Comparison of ENCODE assay signal across 19 cellular contexts in the genomic region with DNA sequence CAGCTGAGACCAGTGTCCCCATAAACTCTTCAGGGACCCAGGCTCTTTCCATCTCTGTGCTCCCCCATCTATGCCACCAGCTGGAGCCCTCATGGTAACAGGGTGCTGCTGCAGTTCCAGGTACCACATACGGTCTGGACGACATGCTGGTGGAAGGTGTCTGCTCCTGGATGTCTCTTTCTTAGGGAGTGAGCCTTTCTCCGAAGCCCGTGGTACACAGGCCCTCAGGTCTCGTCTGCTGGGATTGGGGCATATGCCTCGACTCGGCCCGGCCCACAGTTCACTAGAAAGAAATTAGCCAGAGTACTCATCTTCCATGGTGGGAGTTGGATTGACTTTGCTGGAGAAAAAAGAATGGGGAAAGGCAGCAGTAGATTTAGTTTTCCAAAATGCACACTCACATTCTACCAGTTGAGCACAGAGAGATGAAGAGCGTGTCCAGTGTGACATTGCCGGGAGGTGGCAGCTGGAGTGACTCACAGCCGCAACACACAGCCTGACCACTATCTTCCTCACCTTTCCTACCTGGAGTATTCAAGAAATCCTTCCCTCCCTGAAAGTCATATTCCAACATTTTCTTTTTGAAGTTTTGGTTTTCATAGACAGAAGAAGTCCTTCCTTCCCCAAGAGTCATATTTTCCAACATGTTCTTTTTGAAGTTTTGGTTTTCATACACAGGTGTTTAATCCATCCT. TPM values are rescaled to one million over a fixed set of nuclear protein-coding genes. Genes with fewer than 3 reads are reported as not detected.
A peak's percentile ranks its signal among the peaks of the same experiment; 100 is the strongest.
DNase-seq lines count a peak whose midpoint lies in the region; ATAC-seq, FAIRE-seq and TF ChIP-seq lines count a peak whose summit lies in the region.
"Had no signal": no experiment of that assay in that cellular context is flagged by ENCODE, and none has a peak within 500 bp of the region (broad histone marks: within the 10 kb centered on the region; RNA-seq: fewer than 3 reads in every experiment).

No MANE protein-coding gene starts in this region.

- peaks cover 78% of the 10 kb centered on the region for H3K27me3 ChIP-seq in RWPE2 (ENCODE audit: insufficient read depth, poor library complexity, severe bottlenecking)
- peaks cover 96% of the 10 kb centered on the region for H3K27me3 ChIP-seq in PC-3 (ENCODE audit: low read length)

- H3K9ac ChIP-seq in PC-3 (ENCODE audit: low read length): no peak overlapping the region

- peak; percentile 5 for FAIRE-seq in urothelium cell line (lab: Jason Lieb, UNC)
- FAIRE-seq: A549, GM12892, GM19239 had no signal

- peaks cover 5% of the 10 kb centered on the region for H3K27me3 Mint-ChIP-seq in activated CD4-positive, alpha-beta T cell treated with anti-CD3 and anti-CD28 coated beads for 36 hours

- no peak overlapping the region for H3K27ac Mint-ChIP-seq in activated CD4-positive, alpha-beta T cell treated with anti-CD3 and anti-CD28 coated beads for 36 hours
- H3K27ac Mint-ChIP-seq: CD4-positive, alpha-beta memory T cell had no signal

- CTCF ChIA-PET in PC-3 (lab: Charles Lee): no interaction called here
- CTCF ChIA-PET in activated CD4-positive, alpha-beta T cell treated with anti-CD3 and anti-CD28 coated beads for 36 hours (lab: Charles Lee): no interaction called here

- H3K4me2 ChIP-seq in PC-3 (ENCODE audit: low read length): no peak overlapping the region
- H3K4me2 ChIP-seq: A549 had no signal

- no peaks in the 10 kb centered on the region for H3F3A ChIP-seq in PC-3 (ENCODE audit: low read length, unreplicated experiment)

- H3K36me3 ChIP-seq in RWPE2 (ENCODE audit: low read depth) (no peaks in the 10 kb centered on the region), PC-3 (ENCODE audit: low read depth, low read length) (no peaks in the 10 kb centered on the region)
- H3K36me3 ChIP-seq: BE2C had no signal

- no TSS peak for BruUV-seq in PC-3 (replicated peaks; lab: Mats Ljungman, UMichigan)

- peak; percentile 32 for DNase-seq in HT-29 (ENCODE audit: low spot score)
- DNase-seq in RWPE2 (ENCODE audit: low spot score): peak; percentile 61
- peak; percentile 51 for DNase-seq in mesenteric fat pad (ENCODE audit: low spot score)
- no peak for DNase-seq in urothelium cell line (ENCODE audit: low spot score)
- DNase-seq in PC-3: no peak
- DNase-seq in nucleus accumbens (lab: John Stamatoyannopoulos, UW): no peak
- DNase-seq in activated CD4-positive, alpha-beta T cell treated with anti-CD3 and anti-CD28 coated beads for 36 hours: no peak
- DNase-seq: BE2C; CD4-positive, alpha-beta memory T cell; DND-41; GDM1; HCEC 1CT; IMR-90 had no signal

- no peaks in the 10 kb centered on the region for H3K9me3 Mint-ChIP-seq in activated CD4-positive, alpha-beta T cell treated with anti-CD3 and anti-CD28 coated beads for 36 hours (ENCODE audit: low read depth)
- H3K9me3 Mint-ChIP-seq: CD4-positive, alpha-beta memory T cell had no signal

- H3K4me1 Mint-ChIP-seq in activated CD4-positive, alpha-beta T cell treated with anti-CD3 and anti-CD28 coated beads for 36 hours: no peaks in the 10 kb centered on the region
- H3K4me1 Mint-ChIP-seq: CD4-positive, alpha-beta memory T cell had no signal

- ATAC-seq in RWPE2 (ENCODE audit: low read depth) (no peak), PC-3 (no peak)
- no peak for ATAC-seq in activated CD4-positive, alpha-beta T cell treated with anti-CD3 and anti-CD28 coated beads for 36 hours
- ATAC-seq: A549 had no signal

- H3K9me3 ChIP-seq in RWPE2 (ENCODE audit: severe bottlenecking) (no peaks in the 10 kb centered on the region), PC-3 (ENCODE audit: low read length) (no peaks in the 10 kb centered on the region)
- H3K9me3 ChIP-seq: A549, BE2C, Caco-2 had no signal

- H3K4me3 ChIP-seq in RWPE2 (ENCODE audit: severe bottlenecking): no peak overlapping the region
- H3K4me3 ChIP-seq in PC-3 (ENCODE audit: low read length): no peak overlapping the region
- H3K4me3 ChIP-seq: A549 had no signal

- H3K4me1 ChIP-seq in RWPE2 (ENCODE audit: insufficient read depth, poor library complexity, severe bottlenecking) (no peaks in the 10 kb centered on the region), PC-3 (ENCODE audit: insufficient read depth, low read length) (no peaks in the 10 kb centered on the region)
- H3K4me1 ChIP-seq: A549, BE2C had no signal

- POLR2A ChIA-PET in PC-3 (lab: Charles Lee; ENCODE audit: unreplicated experiment): no interaction called here
- POLR2A ChIA-PET in activated CD4-positive, alpha-beta T cell treated with anti-CD3 and anti-CD28 coated beads for 36 hours (lab: Charles Lee): no interaction called here

- no peaks in the 10 kb centered on the region for H3K36me3 Mint-ChIP-seq in activated CD4-positive, alpha-beta T cell treated with anti-CD3 and anti-CD28 coated beads for 36 hours (ENCODE audit: low read depth)
- H3K36me3 Mint-ChIP-seq: CD4-positive, alpha-beta memory T cell had no signal

- no peak for TF ChIP-seq CTCF in RWPE2 (IDR thresholded peaks at IDR 0.05; ENCODE audit: poor library complexity, severe bottlenecking)
- no peak for TF ChIP-seq CTCF in PC-3 (conservative IDR thresholded peaks at IDR 0.05; ENCODE audit: low read depth, low read length)

- H3K4me3 Mint-ChIP-seq in activated CD4-positive, alpha-beta T cell treated with anti-CD3 and anti-CD28 coated beads for 36 hours: no peak overlapping the region
- H3K4me3 Mint-ChIP-seq: CD4-positive, alpha-beta memory T cell had no signal

- no peaks in the 10 kb centered on the region for H3K9me2 ChIP-seq in PC-3 (replicated peaks; ENCODE audit: low read length)

- H3K27ac ChIP-seq in RWPE2 (ENCODE audit: poor library complexity, severe bottlenecking) (no peak overlapping the region), PC-3 (ENCODE audit: low read length) (no peak overlapping the region)
- H3K27ac ChIP-seq: A549, C4-2B had no signal

- no peaks in the 10 kb centered on the region for H3K79me2 ChIP-seq in PC-3 (ENCODE audit: low read length)

- no peaks in the 10 kb centered on the region for H4K20me1 ChIP-seq in PC-3 (ENCODE audit: low read length)

- no peak overlapping the region for H2AFZ ChIP-seq in PC-3 (ENCODE audit: low read length)

- intact Hi-C loops in PC-3 (cut with micrococcal nuclease): no loop called here
- intact Hi-C loops in activated CD4-positive, alpha-beta T cell treated with anti-CD3 and anti-CD28 coated beads for 36 hours (cut with DNase I, micrococcal nuclease): loop anchor here in 1 of 2 experiments (5.0 kb wide), 1 partner anchor 79 kb away; no protein-coding TSS in a partner anchor

RNA-seq across cellular contexts. Expression of a gene that starts 18.6 kb away (rescaled TPM):
- total RNA-seq in HT-29 (2014; rRNA removed; shearing (Covaris generic)): not detected in 2 replicates
- total RNA-seq in mesenteric fat pad (not detected), PC-3 (2014; rRNA removed) (not detected in 2 replicates)
- not detected for total RNA-seq in activated CD4-positive, alpha-beta T cell treated with anti-CD3 and anti-CD28 coated beads for 36 hours
- total RNA-seq: Caco-2; CD4-positive, alpha-beta memory T cell; H4; IMR-90 had no signal

RNA-seq across cellular contexts. Expression of a gene that starts 40.1 kb away (rescaled TPM):
- total RNA-seq in HT-29 (2014; rRNA removed; shearing (Covaris generic)): 57.7 and 67.9 TPM in 2 replicates
- total RNA-seq in mesenteric fat pad: 18.0 TPM
- total RNA-seq in PC-3 (2014; rRNA removed): 99.8 and 183 TPM in 2 replicates
- 10 to 100 TPM; 42.7 to 48.9 TPM for total RNA-seq in activated CD4-positive, alpha-beta T cell treated with anti-CD3 and anti-CD28 coated beads for 36 hours

RNA-seq across cellular contexts. Expression of a gene that starts 44.5 kb away (rescaled TPM):
- not detected in 2 replicates for total RNA-seq in HT-29 (2014; rRNA removed; shearing (Covaris generic))
- total RNA-seq in mesenteric fat pad (0.16 TPM), PC-3 (2014; rRNA removed) (not detected in 2 replicates)
- under 1 TPM in 1 of 2 experiments, not detected in 1; 0.41 TPM for total RNA-seq in activated CD4-positive, alpha-beta T cell treated with anti-CD3 and anti-CD28 coated beads for 36 hours
- total RNA-seq: CD4-positive, alpha-beta memory T cell; IMR-90 had no signal

Comparison
In these comparisons a context has a peak if more than half of its experiments do, and no peak if none do; other contexts are left out.
1. DNase-seq: peak in HT-29 (single experiment), RWPE2 (single experiment) and mesenteric fat pad (single experiment); none in urothelium cell line (single experiment), PC-3 (single experiment), nucleus accumbens (0 of 56) and activated CD4-positive, alpha-beta T cell treated with anti-CD3 and anti-CD28 coated beads for 36 hours (single experiment).